ENCODE assay signal across 1 cellular context in the genomic region with DNA sequence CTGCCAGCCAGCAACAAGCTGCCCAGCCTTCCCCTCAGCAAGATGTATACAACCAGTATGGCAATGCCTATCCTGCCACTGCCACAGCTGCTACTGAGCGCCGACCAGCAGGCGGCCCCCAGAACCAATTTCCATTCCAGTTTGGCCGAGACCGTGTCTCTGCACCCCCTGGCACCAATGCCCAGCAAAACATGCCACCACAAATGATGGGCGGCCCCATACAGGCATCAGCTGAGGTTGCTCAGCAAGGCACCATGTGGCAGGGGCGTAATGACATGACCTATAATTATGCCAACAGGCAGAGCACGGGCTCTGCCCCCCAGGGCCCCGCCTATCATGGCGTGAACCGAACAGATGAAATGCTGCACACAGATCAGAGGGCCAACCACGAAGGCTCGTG.
TF ChIP-seq lines count a peak whose summit lies in the region.

No MANE protein-coding gene starts in this region.

TF ChIP-seq in GM12878, 131 proteins besides CTCF, POLR2A, EP300 and RAD21:
- TF ChIP-seq SMAD5 (IDR thresholded peaks at IDR 0.05; ENCODE audit: low read depth) (no peak), SP1 (IDR thresholded peaks at IDR 0.05; ENCODE audit: low read depth, low read length) (no peak), JUND (IDR thresholded peaks at IDR 0.05; ENCODE audit: low read depth, low read length) (no peak), CHD4 (IDR thresholded peaks at IDR 0.05) (no peak), SREBF1 (IDR thresholded peaks at IDR 0.05; ENCODE audit: low read length) (no peak), SMAD1 (IDR thresholded peaks at IDR 0.05; ENCODE audit: low read depth, partially characterized antibody) (no peak), YY1 (IDR thresholded peaks at IDR 0.05; ENCODE audit: low read depth, low read length) (no peak), SUPT20H (IDR thresholded peaks at IDR 0.05; ENCODE audit: borderline replicate concordance, control insufficient read depth, low read depth, low read length) (no peak), POLR2AphosphoS2 (IDR thresholded peaks at IDR 0.05; ENCODE audit: low read depth, low read length) (no peak; the same call in 1 of the 2 replicates)
- TF ChIP-seq, protein P1, sequence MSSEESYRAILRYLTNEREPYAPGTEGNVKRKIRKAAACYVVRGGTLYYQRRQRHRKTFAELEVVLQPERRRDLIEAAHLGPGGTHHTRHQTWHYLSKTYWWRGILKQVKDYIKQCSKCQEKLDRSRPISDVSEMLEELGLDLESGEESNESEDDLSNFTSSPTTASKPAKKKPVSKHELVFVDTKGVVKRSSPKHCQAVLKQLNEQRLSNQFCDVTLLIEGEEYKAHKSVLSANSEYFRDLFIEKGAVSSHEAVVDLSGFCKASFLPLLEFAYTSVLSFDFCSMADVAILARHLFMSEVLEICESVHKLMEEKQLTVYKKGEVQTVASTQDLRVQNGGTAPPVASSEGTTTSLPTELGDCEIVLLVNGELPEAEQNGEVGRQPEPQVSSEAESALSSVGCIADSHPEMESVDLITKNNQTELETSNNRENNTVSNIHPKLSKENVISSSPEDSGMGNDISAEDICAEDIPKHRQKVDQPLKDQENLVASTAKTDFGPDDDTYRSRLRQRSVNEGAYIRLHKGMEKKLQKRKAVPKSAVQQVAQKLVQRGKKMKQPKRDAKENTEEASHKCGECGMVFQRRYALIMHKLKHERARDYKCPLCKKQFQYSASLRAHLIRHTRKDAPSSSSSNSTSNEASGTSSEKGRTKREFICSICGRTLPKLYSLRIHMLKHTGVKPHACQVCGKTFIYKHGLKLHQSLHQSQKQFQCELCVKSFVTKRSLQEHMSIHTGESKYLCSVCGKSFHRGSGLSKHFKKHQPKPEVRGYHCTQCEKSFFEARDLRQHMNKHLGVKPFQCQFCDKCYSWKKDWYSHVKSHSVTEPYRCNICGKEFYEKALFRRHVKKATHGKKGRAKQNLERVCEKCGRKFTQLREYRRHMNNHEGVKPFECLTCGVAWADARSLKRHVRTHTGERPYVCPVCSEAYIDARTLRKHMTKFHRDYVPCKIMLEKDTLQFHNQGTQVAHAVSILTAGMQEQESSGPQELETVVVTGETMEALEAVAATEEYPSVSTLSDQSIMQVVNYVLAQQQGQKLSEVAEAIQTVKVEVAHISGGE (CRISPR knock-in tag; IDR thresholded peaks at IDR 0.05) = no peak
- TF ChIP-seq, protein P2, sequence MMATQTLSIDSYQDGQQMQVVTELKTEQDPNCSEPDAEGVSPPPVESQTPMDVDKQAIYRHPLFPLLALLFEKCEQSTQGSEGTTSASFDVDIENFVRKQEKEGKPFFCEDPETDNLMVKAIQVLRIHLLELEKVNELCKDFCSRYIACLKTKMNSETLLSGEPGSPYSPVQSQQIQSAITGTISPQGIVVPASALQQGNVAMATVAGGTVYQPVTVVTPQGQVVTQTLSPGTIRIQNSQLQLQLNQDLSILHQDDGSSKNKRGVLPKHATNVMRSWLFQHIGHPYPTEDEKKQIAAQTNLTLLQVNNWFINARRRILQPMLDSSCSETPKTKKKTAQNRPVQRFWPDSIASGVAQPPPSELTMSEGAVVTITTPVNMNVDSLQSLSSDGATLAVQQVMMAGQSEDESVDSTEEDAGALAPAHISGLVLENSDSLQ (IDR thresholded peaks at IDR 0.05) = no peak
- TF ChIP-seq, protein P3, sequence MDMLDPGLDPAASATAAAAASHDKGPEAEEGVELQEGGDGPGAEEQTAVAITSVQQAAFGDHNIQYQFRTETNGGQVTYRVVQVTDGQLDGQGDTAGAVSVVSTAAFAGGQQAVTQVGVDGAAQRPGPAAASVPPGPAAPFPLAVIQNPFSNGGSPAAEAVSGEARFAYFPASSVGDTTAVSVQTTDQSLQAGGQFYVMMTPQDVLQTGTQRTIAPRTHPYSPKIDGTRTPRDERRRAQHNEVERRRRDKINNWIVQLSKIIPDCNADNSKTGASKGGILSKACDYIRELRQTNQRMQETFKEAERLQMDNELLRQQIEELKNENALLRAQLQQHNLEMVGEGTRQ (IDR thresholded peaks at IDR 0.05; ENCODE audit: borderline replicate concordance, low read depth, low read length) = no peak
- TF ChIP-seq, protein P4, sequence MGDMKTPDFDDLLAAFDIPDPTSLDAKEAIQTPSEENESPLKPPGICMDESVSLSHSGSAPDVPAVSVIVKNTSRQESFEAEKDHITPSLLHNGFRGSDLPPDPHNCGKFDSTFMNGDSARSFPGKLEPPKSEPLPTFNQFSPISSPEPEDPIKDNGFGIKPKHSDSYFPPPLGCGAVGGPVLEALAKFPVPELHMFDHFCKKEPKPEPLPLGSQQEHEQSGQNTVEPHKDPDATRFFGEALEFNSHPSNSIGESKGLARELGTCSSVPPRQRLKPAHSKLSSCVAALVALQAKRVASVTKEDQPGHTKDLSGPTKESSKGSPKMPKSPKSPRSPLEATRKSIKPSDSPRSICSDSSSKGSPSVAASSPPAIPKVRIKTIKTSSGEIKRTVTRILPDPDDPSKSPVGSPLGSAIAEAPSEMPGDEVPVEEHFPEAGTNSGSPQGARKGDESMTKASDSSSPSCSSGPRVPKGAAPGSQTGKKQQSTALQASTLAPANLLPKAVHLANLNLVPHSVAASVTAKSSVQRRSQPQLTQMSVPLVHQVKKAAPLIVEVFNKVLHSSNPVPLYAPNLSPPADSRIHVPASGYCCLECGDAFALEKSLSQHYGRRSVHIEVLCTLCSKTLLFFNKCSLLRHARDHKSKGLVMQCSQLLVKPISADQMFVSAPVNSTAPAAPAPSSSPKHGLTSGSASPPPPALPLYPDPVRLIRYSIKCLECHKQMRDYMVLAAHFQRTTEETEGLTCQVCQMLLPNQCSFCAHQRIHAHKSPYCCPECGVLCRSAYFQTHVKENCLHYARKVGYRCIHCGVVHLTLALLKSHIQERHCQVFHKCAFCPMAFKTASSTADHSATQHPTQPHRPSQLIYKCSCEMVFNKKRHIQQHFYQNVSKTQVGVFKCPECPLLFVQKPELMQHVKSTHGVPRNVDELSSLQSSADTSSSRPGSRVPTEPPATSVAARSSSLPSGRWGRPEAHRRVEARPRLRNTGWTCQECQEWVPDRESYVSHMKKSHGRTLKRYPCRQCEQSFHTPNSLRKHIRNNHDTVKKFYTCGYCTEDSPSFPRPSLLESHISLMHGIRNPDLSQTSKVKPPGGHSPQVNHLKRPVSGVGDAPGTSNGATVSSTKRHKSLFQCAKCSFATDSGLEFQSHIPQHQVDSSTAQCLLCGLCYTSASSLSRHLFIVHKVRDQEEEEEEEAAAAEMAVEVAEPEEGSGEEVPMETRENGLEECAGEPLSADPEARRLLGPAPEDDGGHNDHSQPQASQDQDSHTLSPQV (IDR thresholded peaks at IDR 0.05) = no peak
- TF ChIP-seq, protein P5, sequence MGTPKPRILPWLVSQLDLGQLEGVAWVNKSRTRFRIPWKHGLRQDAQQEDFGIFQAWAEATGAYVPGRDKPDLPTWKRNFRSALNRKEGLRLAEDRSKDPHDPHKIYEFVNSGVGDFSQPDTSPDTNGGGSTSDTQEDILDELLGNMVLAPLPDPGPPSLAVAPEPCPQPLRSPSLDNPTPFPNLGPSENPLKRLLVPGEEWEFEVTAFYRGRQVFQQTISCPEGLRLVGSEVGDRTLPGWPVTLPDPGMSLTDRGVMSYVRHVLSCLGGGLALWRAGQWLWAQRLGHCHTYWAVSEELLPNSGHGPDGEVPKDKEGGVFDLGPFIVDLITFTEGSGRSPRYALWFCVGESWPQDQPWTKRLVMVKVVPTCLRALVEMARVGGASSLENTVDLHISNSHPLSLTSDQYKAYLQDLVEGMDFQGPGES (IDR thresholded peaks at IDR 0.05) = no peak
- TF ChIP-seq, protein P6, sequence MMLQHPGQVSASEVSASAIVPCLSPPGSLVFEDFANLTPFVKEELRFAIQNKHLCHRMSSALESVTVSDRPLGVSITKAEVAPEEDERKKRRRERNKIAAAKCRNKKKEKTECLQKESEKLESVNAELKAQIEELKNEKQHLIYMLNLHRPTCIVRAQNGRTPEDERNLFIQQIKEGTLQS (IDR thresholded peaks at IDR 0.05; ENCODE audit: borderline replicate concordance, extremely low read depth, low read depth, low read length) = no peak
- TF ChIP-seq, protein P7, sequence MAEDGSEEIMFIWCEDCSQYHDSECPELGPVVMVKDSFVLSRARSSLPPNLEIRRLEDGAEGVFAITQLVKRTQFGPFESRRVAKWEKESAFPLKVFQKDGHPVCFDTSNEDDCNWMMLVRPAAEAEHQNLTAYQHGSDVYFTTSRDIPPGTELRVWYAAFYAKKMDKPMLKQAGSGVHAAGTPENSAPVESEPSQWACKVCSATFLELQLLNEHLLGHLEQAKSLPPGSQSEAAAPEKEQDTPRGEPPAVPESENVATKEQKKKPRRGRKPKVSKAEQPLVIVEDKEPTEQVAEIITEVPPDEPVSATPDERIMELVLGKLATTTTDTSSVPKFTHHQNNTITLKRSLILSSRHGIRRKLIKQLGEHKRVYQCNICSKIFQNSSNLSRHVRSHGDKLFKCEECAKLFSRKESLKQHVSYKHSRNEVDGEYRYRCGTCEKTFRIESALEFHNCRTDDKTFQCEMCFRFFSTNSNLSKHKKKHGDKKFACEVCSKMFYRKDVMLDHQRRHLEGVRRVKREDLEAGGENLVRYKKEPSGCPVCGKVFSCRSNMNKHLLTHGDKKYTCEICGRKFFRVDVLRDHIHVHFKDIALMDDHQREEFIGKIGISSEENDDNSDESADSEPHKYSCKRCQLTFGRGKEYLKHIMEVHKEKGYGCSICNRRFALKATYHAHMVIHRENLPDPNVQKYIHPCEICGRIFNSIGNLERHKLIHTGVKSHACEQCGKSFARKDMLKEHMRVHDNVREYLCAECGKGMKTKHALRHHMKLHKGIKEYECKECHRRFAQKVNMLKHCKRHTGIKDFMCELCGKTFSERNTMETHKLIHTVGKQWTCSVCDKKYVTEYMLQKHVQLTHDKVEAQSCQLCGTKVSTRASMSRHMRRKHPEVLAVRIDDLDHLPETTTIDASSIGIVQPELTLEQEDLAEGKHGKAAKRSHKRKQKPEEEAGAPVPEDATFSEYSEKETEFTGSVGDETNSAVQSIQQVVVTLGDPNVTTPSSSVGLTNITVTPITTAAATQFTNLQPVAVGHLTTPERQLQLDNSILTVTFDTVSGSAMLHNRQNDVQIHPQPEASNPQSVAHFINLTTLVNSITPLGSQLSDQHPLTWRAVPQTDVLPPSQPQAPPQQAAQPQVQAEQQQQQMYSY (CRISPR knock-in tag; IDR thresholded peaks at IDR 0.05) = no peak
TF ChIP-seq in GM12878: peak in this region for 0.
